ENCODE assay signal across 1 cellular context in genomic region chr4:89491731-89492235, GRCh38.
TF ChIP-seq lines count a peak whose summit lies in the region.

No MANE protein-coding gene starts in this region.

TF ChIP-seq in H1, 55 proteins besides CTCF, POLR2A, EP300 and RAD21 (continued from another document):
- TF ChIP-seq, protein P1, sequence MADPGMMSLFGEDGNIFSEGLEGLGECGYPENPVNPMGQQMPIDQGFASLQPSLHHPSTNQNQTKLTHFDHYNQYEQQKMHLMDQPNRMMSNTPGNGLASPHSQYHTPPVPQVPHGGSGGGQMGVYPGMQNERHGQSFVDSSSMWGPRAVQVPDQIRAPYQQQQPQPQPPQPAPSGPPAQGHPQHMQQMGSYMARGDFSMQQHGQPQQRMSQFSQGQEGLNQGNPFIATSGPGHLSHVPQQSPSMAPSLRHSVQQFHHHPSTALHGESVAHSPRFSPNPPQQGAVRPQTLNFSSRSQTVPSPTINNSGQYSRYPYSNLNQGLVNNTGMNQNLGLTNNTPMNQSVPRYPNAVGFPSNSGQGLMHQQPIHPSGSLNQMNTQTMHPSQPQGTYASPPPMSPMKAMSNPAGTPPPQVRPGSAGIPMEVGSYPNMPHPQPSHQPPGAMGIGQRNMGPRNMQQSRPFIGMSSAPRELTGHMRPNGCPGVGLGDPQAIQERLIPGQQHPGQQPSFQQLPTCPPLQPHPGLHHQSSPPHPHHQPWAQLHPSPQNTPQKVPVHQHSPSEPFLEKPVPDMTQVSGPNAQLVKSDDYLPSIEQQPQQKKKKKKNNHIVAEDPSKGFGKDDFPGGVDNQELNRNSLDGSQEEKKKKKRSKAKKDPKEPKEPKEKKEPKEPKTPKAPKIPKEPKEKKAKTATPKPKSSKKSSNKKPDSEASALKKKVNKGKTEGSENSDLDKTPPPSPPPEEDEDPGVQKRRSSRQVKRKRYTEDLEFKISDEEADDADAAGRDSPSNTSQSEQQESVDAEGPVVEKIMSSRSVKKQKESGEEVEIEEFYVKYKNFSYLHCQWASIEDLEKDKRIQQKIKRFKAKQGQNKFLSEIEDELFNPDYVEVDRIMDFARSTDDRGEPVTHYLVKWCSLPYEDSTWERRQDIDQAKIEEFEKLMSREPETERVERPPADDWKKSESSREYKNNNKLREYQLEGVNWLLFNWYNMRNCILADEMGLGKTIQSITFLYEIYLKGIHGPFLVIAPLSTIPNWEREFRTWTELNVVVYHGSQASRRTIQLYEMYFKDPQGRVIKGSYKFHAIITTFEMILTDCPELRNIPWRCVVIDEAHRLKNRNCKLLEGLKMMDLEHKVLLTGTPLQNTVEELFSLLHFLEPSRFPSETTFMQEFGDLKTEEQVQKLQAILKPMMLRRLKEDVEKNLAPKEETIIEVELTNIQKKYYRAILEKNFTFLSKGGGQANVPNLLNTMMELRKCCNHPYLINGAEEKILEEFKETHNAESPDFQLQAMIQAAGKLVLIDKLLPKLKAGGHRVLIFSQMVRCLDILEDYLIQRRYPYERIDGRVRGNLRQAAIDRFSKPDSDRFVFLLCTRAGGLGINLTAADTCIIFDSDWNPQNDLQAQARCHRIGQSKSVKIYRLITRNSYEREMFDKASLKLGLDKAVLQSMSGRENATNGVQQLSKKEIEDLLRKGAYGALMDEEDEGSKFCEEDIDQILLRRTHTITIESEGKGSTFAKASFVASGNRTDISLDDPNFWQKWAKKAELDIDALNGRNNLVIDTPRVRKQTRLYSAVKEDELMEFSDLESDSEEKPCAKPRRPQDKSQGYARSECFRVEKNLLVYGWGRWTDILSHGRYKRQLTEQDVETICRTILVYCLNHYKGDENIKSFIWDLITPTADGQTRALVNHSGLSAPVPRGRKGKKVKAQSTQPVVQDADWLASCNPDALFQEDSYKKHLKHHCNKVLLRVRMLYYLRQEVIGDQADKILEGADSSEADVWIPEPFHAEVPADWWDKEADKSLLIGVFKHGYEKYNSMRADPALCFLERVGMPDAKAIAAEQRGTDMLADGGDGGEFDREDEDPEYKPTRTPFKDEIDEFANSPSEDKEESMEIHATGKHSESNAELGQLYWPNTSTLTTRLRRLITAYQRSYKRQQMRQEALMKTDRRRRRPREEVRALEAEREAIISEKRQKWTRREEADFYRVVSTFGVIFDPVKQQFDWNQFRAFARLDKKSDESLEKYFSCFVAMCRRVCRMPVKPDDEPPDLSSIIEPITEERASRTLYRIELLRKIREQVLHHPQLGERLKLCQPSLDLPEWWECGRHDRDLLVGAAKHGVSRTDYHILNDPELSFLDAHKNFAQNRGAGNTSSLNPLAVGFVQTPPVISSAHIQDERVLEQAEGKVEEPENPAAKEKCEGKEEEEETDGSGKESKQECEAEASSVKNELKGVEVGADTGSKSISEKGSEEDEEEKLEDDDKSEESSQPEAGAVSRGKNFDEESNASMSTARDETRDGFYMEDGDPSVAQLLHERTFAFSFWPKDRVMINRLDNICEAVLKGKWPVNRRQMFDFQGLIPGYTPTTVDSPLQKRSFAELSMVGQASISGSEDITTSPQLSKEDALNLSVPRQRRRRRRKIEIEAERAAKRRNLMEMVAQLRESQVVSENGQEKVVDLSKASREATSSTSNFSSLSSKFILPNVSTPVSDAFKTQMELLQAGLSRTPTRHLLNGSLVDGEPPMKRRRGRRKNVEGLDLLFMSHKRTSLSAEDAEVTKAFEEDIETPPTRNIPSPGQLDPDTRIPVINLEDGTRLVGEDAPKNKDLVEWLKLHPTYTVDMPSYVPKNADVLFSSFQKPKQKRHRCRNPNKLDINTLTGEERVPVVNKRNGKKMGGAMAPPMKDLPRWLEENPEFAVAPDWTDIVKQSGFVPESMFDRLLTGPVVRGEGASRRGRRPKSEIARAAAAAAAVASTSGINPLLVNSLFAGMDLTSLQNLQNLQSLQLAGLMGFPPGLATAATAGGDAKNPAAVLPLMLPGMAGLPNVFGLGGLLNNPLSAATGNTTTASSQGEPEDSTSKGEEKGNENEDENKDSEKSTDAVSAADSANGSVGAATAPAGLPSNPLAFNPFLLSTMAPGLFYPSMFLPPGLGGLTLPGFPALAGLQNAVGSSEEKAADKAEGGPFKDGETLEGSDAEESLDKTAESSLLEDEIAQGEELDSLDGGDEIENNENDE (IDR thresholded peaks at IDR 0.05; ENCODE audit: insufficient replicate concordance, low read length), result peak; percentile 79
- peak; percentile 72; the same call in 1 of the 2 replicates for TF ChIP-seq POU5F1 (IDR thresholded peaks at IDR 0.05; ENCODE audit: low read depth, low read length)
